In genomic region chr16:48076455-48077012, GRCh38 we compare ENCODE assay signal across 25 cellular contexts.
DNase-seq lines count a peak whose midpoint lies in the region; ATAC-seq, FAIRE-seq and TF ChIP-seq lines count a peak whose summit lies in the region.
"Had no signal": no experiment of that assay in that cellular context is flagged by ENCODE, and none has a peak within 500 bp of the region (broad histone marks: within the 10 kb centered on the region; RNA-seq: fewer than 3 reads in every experiment).

No MANE protein-coding gene starts in this region.

- H3K27ac ChIP-seq in ACC112 (ENCODE audit: low read depth, low read length): peak overlapping the region; percentile 86
- no peak overlapping the region for H3K27ac ChIP-seq in GM12878 (ENCODE audit: control insufficient read depth, insufficient read depth)
- no peak overlapping the region for H3K27ac ChIP-seq in dorsolateral prefrontal cortex
- H3K27ac ChIP-seq: parathyroid adenoma, SK-N-MC, tibial artery had no signal

- SMC1A ChIA-PET in GM12878 (lab: Charles Lee; ENCODE audit: uncharacterized antibody, unreplicated experiment): interaction anchor here (0.9 to 1.8 kb wide), 8 partner anchors 12 to 36 kb away, joined by 3 to 10 read pairs (median 4); no protein-coding TSS in a partner anchor

- H4K20me1 ChIP-seq in GM12878 (ENCODE audit: control insufficient read depth, insufficient read depth): no peaks in the 10 kb centered on the region

- TF ChIP-seq POLR2A in GM12878 (IDR thresholded peaks at IDR 0.05; ENCODE audit: low read depth, low read length): no peak

- no peak for TF ChIP-seq EP300 in GM12878 (IDR thresholded peaks at IDR 0.05; ENCODE audit: borderline replicate concordance in 1 of 2, control insufficient read depth in 1 of 2, low read depth in 2 of 2, low read length in 2 of 2)

- H3K36me3 ChIP-seq in ACC112 (ENCODE audit: insufficient read depth, low read length) (no peaks in the 10 kb centered on the region), GM12878 (ENCODE audit: control insufficient read depth in 2 of 2, insufficient read depth in 2 of 2, low read length in 1 of 2) (no peaks in the 10 kb centered on the region)
- H3K36me3 ChIP-seq: tibial artery had no signal

- H3K4me3 Mint-ChIP-seq in stimulated activated naive B cell treated with anti-CD40 and anti-IgM and Interleukin-4, amounts not matched to agents 10 μg/mL and 1 μg/mL and 100 μg/mL, for 72 hours: no peak overlapping the region
- H3K4me3 Mint-ChIP-seq: activated naive CD8-positive, alpha-beta T cell treated with anti-CD3 and anti-CD28 coated beads, Interleukin-2, amount 50 U/mL, for 24 hours; CD4-positive, CD25-positive, alpha-beta regulatory T cell; central memory CD8-positive, alpha-beta T cell had no signal

- intact Hi-C loops in GM12878 (cut with micrococcal nuclease; ENCODE audit: unreplicated experiment) (no loop called here), left colon (cut with DNase I, micrococcal nuclease) (no loop called here), dorsolateral prefrontal cortex (cut with DNase I) (no loop called here)

- no peaks in the 10 kb centered on the region for H3K4me1 Mint-ChIP-seq in stimulated activated naive B cell treated with anti-CD40 and anti-IgM and Interleukin-4, amounts not matched to agents 10 μg/mL and 1 μg/mL and 100 μg/mL, for 72 hours
- H3K4me1 Mint-ChIP-seq: activated naive CD8-positive, alpha-beta T cell treated with anti-CD3 and anti-CD28 coated beads, Interleukin-2, amount 50 U/mL, for 24 hours; CD4-positive, CD25-positive, alpha-beta regulatory T cell; central memory CD8-positive, alpha-beta T cell had no signal

- peaks cover 6 to 8% of the 10 kb centered on the region in 2 donors for H3K27me3 Mint-ChIP-seq in stimulated activated naive B cell treated with anti-CD40 and anti-IgM and Interleukin-4, amounts not matched to agents 10 μg/mL and 1 μg/mL and 100 μg/mL, for 72 hours

- BruUV-seq in GM12878 (replicated peaks; lab: Mats Ljungman, UMichigan): no TSS peak

- H3K4me2 ChIP-seq in GM12878 (ENCODE audit: control insufficient read depth, insufficient read depth): no peak overlapping the region

- WGBS in GM12878 (ENCODE audit: insufficient coverage, insufficient replicate concordance, low lambda C conversion rate, missing lambda C conversion rate): 28% methylated on average over 2 of the region's 2 CpGs

- no peaks in the 10 kb centered on the region for H3K36me3 Mint-ChIP-seq in stimulated activated naive B cell treated with anti-CD40 and anti-IgM and Interleukin-4, amounts not matched to agents 10 μg/mL and 1 μg/mL and 100 μg/mL, for 72 hours
- H3K36me3 Mint-ChIP-seq: CD4-positive, CD25-positive, alpha-beta regulatory T cell had no signal

- DNase-seq in NCI-H2081 (lab: John Stamatoyannopoulos, UW): peak; percentile 36 to 65
- DNase-seq in GM12878 (ENCODE audit: low read depth, low spot score): no peak
- DNase-seq in left colon: no peak
- no peak for DNase-seq in stimulated activated naive B cell treated with anti-CD40 and anti-IgM and Interleukin-4, amounts not matched to agents 10 μg/mL and 1 μg/mL and 100 μg/mL, for 72 hours
- no peak for DNase-seq in dorsolateral prefrontal cortex
- DNase-seq in HuH-7.5 (ENCODE audit: low spot score): no peak
- DNase-seq: 8988T; activated CD4-positive, alpha-beta T cell treated with anti-CD3 and anti-CD28 coated beads for 1 hour; activated naive CD8-positive, alpha-beta T cell treated with anti-CD3 and anti-CD28 coated beads, Interleukin-2, amount 50 U/mL, for 24 hours; CD4-positive, CD25-positive, alpha-beta regulatory T cell; effector memory CD4-positive, alpha-beta T cell; foreskin melanocyte; left ventricle myocardium superior; MM.1S; NCI-H187 treated with DMSO at 0.1 percent for 48 hours; NCI-H510A; OCI-M1; tibial artery had no signal

- peaks cover 32% of the 10 kb centered on the region for H3K4me1 ChIP-seq in ACC112 (ENCODE audit: control insufficient read depth, insufficient read depth, low read length, unreplicated experiment)
- H3K4me1 ChIP-seq in GM12878 (ENCODE audit: control insufficient read depth, insufficient read depth, low read length): no peaks in the 10 kb centered on the region
- H3K4me1 ChIP-seq: parathyroid adenoma, tibial artery had no signal

- H3K9me3 Mint-ChIP-seq in stimulated activated naive B cell treated with anti-CD40 and anti-IgM and Interleukin-4, amounts not matched to agents 10 μg/mL and 1 μg/mL and 100 μg/mL, for 72 hours: no peaks in the 10 kb centered on the region
- H3K9me3 Mint-ChIP-seq: activated naive CD8-positive, alpha-beta T cell treated with anti-CD3 and anti-CD28 coated beads, Interleukin-2, amount 50 U/mL, for 24 hours; activated T-helper 2 cell treated with anti-CD3 and anti-CD28 coated beads, Interferon-gamma antibody, Interleukin-2, Interleukin-4, amounts not matched to agents 10 μg/mL and 5 μg/mL and 100 μg/mL, durations not matched to agents 14 hours and 24 hours and 36 hours; central memory CD8-positive, alpha-beta T cell had no signal

- POLR2A ChIA-PET in GM12878 (lab: Charles Lee): no interaction called here

- no peak overlapping the region for H3K4me3 ChIP-seq in ACC112 (ENCODE audit: low read depth, low read length)
- no peak overlapping the region for H3K4me3 ChIP-seq in GM12878
- H3K4me3 ChIP-seq in dorsolateral prefrontal cortex: no peak overlapping the region
- H3K4me3 ChIP-seq: SK-N-MC, tibial artery had no signal

- no peaks in the 10 kb centered on the region for H3K79me2 ChIP-seq in ACC112 (ENCODE audit: control insufficient read depth, insufficient read depth, low read length, unreplicated experiment)
- no peaks in the 10 kb centered on the region for H3K79me2 ChIP-seq in GM12878 (ENCODE audit: control insufficient read depth, insufficient read depth, low read length)
- H3K79me2 ChIP-seq: parathyroid adenoma had no signal

- TF ChIP-seq CTCF in GM12878 (IDR thresholded peaks at IDR 0.05 in 2 of 3, conservative IDR thresholded peaks at IDR 0.05 in 1 of 3; ENCODE audit: control insufficient read depth in 2 of 3, extremely low read depth in 1 of 3, insufficient read depth in 1 of 3, low read depth in 3 of 3, low read length in 3 of 3) (no peak), dorsolateral prefrontal cortex (IDR thresholded peaks at IDR 0.05 in 54 of 56, conservative IDR thresholded peaks at IDR 0.05 in 2 of 56; ENCODE audit: low read depth in 1 of 56, partially characterized antibody in 56 of 56) (no peak)

- RAD21 ChIA-PET in GM12878 (lab: Charles Lee; ENCODE audit: unreplicated experiment): interaction anchor here (0.7 to 1.8 kb wide), 4 partner anchors 13 to 36 kb away, joined by 3 to 8 read pairs (median 4); no protein-coding TSS in a partner anchor

- H3K27me3 ChIP-seq in ACC112 (ENCODE audit: insufficient read depth, low read length) (no peaks in the 10 kb centered on the region), GM12878 (replicated peaks in 1 of 2; ENCODE audit: control insufficient read depth in 2 of 2, insufficient read depth in 2 of 2, low read length in 1 of 2) (no peaks in the 10 kb centered on the region), dorsolateral prefrontal cortex (peaks cover 0 to 3% (median 0%) of the 10 kb centered on the region in 45 donors)

- CTCF ChIA-PET in GM12878 (lab: Yijun Ruan, JAX): interaction anchor here (0.6 to 1.1 kb wide), 3 partner anchors 20 to 1452 kb away, joined by 3 to 4 read pairs (median 3); no protein-coding TSS in a partner anchor

- H3K27ac Mint-ChIP-seq in stimulated activated naive B cell treated with anti-CD40 and anti-IgM and Interleukin-4, amounts not matched to agents 10 μg/mL and 1 μg/mL and 100 μg/mL, for 72 hours: no peak overlapping the region
- H3K27ac Mint-ChIP-seq: activated naive CD8-positive, alpha-beta T cell treated with anti-CD3 and anti-CD28 coated beads, Interleukin-2, amount 50 U/mL, for 24 hours; activated T-helper 2 cell treated with anti-CD3 and anti-CD28 coated beads, Interferon-gamma antibody, Interleukin-2, Interleukin-4, amounts not matched to agents 10 μg/mL and 5 μg/mL and 100 μg/mL, durations not matched to agents 14 hours and 24 hours and 36 hours; CD4-positive, CD25-positive, alpha-beta regulatory T cell had no signal

- FAIRE-seq in GM12878 (lab: Jason Lieb, UNC): no peak
- FAIRE-seq: HTR-8/SVneo had no signal

- in situ Hi-C loops in GM12878 (cut with MboI): no loop called here

- TF ChIP-seq RAD21 in GM12878 (IDR thresholded peaks at IDR 0.05; ENCODE audit: insufficient read depth, low read depth, low read length): no peak

- ATAC-seq in GM12878 (no peak), left colon (peak; percentile 37), GM19463 (IDR thresholded peaks at IDR 0.05; ENCODE audit: unreplicated experiment) (no peak)
- ATAC-seq in stimulated activated naive B cell treated with anti-CD40 and anti-IgM and Interleukin-4, amounts not matched to agents 10 μg/mL and 1 μg/mL and 100 μg/mL, for 72 hours (replicated peaks): no peak
- ATAC-seq: activated naive CD8-positive, alpha-beta T cell treated with anti-CD3 and anti-CD28 coated beads, Interleukin-2, amount 50 U/mL, for 24 hours; left ventricle myocardium superior had no signal

- H3K9ac ChIP-seq in GM12878 (ENCODE audit: control insufficient read depth, insufficient read depth, low read length): no peak overlapping the region
- H3K9ac ChIP-seq: parathyroid adenoma had no signal

- H2AFZ ChIP-seq in ACC112 (ENCODE audit: low read length, unreplicated experiment): peak overlapping the region; percentile 32
- H2AFZ ChIP-seq in GM12878 (ENCODE audit: control insufficient read depth, low read depth, low read length): no peak overlapping the region
- H2AFZ ChIP-seq: parathyroid adenoma had no signal

- H3K9me3 ChIP-seq in GM12878 (replicated peaks; ENCODE audit: control insufficient read depth, insufficient read depth, low read length): no peaks in the 10 kb centered on the region; the same call in 2 of the 3 replicates
- H3K9me3 ChIP-seq: tibial artery had no signal

TF ChIP-seq in GM12878, 131 proteins besides CTCF, POLR2A, EP300 and RAD21:
- TF ChIP-seq STAT1 (conservative IDR thresholded peaks at IDR 0.05) (no peak), ZNF24 (IDR thresholded peaks at IDR 0.05) (0 out of 2 replicates have a peak, but pooled peaks have one; percentile 27)

Comparison
In these comparisons a context has a peak if more than half of its experiments do, and no peak if none do; other contexts are left out.
1. DNase-seq: peak in NCI-H2081 (2 of 2); none in GM12878 (single experiment), left colon (0 of 2), stimulated activated naive B cell treated with anti-CD40 and anti-IgM and Interleukin-4, amounts not matched to agents 10 μg/mL and 1 μg/mL and 100 μg/mL, for 72 hours (single experiment), dorsolateral prefrontal cortex (0 of 10) and HuH-7.5 (single experiment).